Comparison of ENCODE assay signal across 20 cellular contexts in the genomic region with DNA sequence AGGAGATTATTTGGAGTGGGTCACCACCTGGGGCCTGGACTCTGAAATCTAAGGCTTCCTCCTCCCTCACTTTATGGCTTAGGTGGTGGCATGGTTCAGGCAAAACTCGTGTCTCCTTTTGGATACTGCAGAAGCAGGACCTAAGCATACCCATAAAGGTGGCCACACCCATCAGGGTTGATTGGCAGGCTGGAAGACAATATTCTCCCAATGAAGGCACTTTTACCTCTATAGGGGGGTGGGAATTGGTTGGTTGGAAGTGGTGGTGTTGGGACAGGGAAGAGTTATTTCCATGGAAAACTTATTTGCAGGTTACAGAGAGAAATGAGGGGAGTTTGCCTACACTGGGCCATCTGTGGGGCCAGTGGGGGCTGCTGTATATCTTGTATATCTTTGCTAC. TPM values are rescaled to one million over a fixed set of nuclear protein-coding genes. Genes with fewer than 3 reads are reported as not detected.
DNase-seq lines count a peak whose midpoint lies in the region; ATAC-seq, FAIRE-seq and TF ChIP-seq lines count a peak whose summit lies in the region.
"Had no signal": no experiment of that assay in that cellular context is flagged by ENCODE, and none has a peak within 500 bp of the region (broad histone marks: within the 10 kb centered on the region; RNA-seq: fewer than 3 reads in every experiment).

No MANE protein-coding gene starts in this region.

- peaks cover 3 to 12% (median 4%) of the 10 kb centered on the region in 3 donors for H3K4me1 Mint-ChIP-seq in IgD-negative memory B cell
- peaks cover 18 to 30% of the 10 kb centered on the region in 2 donors for H3K4me1 Mint-ChIP-seq in effector memory CD8-positive, alpha-beta T cell (ENCODE audit: low read depth in 2 of 2)

- H3K4me3 ChIP-seq in HEK293 (ENCODE audit: low read depth, low read length), result no peak overlapping the region
- H3K4me3 ChIP-seq in trophoblast cell (ENCODE audit: low read depth, low read length), result no peak overlapping the region

- no peak for TF ChIP-seq CTCF in HEK293 (tag by site-specific recombination; IDR thresholded peaks at IDR 0.05)

- no peak overlapping the region for H4K8ac ChIP-seq in trophoblast cell (ENCODE audit: low read depth, low read length)

- H2AK5ac ChIP-seq in trophoblast cell (ENCODE audit: low read length), result no peak overlapping the region

- H4K12ac ChIP-seq in trophoblast cell (ENCODE audit: low read depth, low read length), result no peak overlapping the region

- no peaks in the 10 kb centered on the region for H3K27me3 ChIP-seq in trophoblast cell (ENCODE audit: insufficient read depth, low read length)
- H3K27me3 ChIP-seq: BE2C had no signal

- no peak overlapping the region for H3K9ac ChIP-seq in trophoblast cell (ENCODE audit: low read length)

- peaks cover 18 to 54% of the 10 kb centered on the region in 2 experiments for H3K36me3 ChIP-seq in HEK293 (ENCODE audit: control insufficient read depth in 2 of 2, insufficient read depth in 1 of 2, low read length in 2 of 2)
- H3K36me3 ChIP-seq in trophoblast cell (ENCODE audit: control insufficient read depth in 1 of 2, insufficient read depth in 2 of 2, low read length in 2 of 2), result peaks cover 23 to 39% of the 10 kb centered on the region in 2 experiments

- no peak for FAIRE-seq in urothelium cell line (lab: Jason Lieb, UNC)
- FAIRE-seq: A204.1, D721Med, H1 had no signal

- no peaks in the 10 kb centered on the region for H3K79me1 ChIP-seq in trophoblast cell (ENCODE audit: low read length)

- no peak overlapping the region for H3K18ac ChIP-seq in trophoblast cell (ENCODE audit: low read length)

- H2AFZ ChIP-seq in trophoblast cell (ENCODE audit: insufficient read depth, low read length, poor library complexity), result no peak overlapping the region

- no peaks in the 10 kb centered on the region for H3K27me3 Mint-ChIP-seq in IgD-negative memory B cell
- no peaks in the 10 kb centered on the region for H3K27me3 Mint-ChIP-seq in effector memory CD8-positive, alpha-beta T cell
- H3K27me3 Mint-ChIP-seq: CD4-positive, alpha-beta T cell had no signal

- no peak overlapping the region for H3K23ac ChIP-seq in trophoblast cell (ENCODE audit: low read length)

- CTCF ChIA-PET in HEK293 (lab: Yijun Ruan, JAX), result interaction anchor here (0.7 kb wide), 1 partner anchor 74 kb away, joined by 4 read pairs; no protein-coding TSS in a partner anchor

- no peaks in the 10 kb centered on the region for H3K79me2 ChIP-seq in trophoblast cell (ENCODE audit: control insufficient read depth, insufficient read depth, low read length, poor library complexity)

- H2BK120ac ChIP-seq in trophoblast cell (ENCODE audit: insufficient read depth, low read length, poor library complexity), result no peak overlapping the region

- no peak overlapping the region for H3K14ac ChIP-seq in trophoblast cell (ENCODE audit: low read length)

- peak overlapping the region; percentile 40 for H3K4ac ChIP-seq in trophoblast cell (ENCODE audit: low read depth, low read length)

- POLR2A ChIA-PET in HEK293 (lab: Yijun Ruan, JAX), result no interaction called here

- H3K27ac ChIP-seq in HEK293 (ENCODE audit: extremely low read depth, low read depth, low read length) (no peak overlapping the region), trophoblast cell (ENCODE audit: low read depth, low read length) (no peak overlapping the region)
- H3K27ac ChIP-seq: HL-60 had no signal

- H3K36me3 Mint-ChIP-seq in IgD-negative memory B cell, result peaks cover 23% of the 10 kb centered on the region
- H3K36me3 Mint-ChIP-seq in effector memory CD8-positive, alpha-beta T cell (ENCODE audit: insufficient read depth), result peaks cover 16% of the 10 kb centered on the region

- WGBS in trophoblast cell (ENCODE audit: extremely low coverage, insufficient coverage, insufficient read length), result no CpG with 5 or more reads among the region's 1 CpG

- no peaks in the 10 kb centered on the region for H3K9me3 Mint-ChIP-seq in IgD-negative memory B cell
- H3K9me3 Mint-ChIP-seq in effector memory CD8-positive, alpha-beta T cell, result no peaks in the 10 kb centered on the region
- H3K9me3 Mint-ChIP-seq: CD4-positive, alpha-beta T cell had no signal

- H3K4me3 Mint-ChIP-seq in IgD-negative memory B cell, result no peak overlapping the region
- H3K4me3 Mint-ChIP-seq in effector memory CD8-positive, alpha-beta T cell, result no peak overlapping the region
- H3K4me3 Mint-ChIP-seq: CD4-positive, alpha-beta T cell; H9 had no signal

- peak overlapping the region in 2 of 3 donors; percentile 46 to 67 for H3K27ac Mint-ChIP-seq in IgD-negative memory B cell
- H3K27ac Mint-ChIP-seq in effector memory CD8-positive, alpha-beta T cell, result peak overlapping the region; percentile 8 to 71
- H3K27ac Mint-ChIP-seq: CD4-positive, alpha-beta T cell had no signal

- H4K91ac ChIP-seq in trophoblast cell (ENCODE audit: low read depth, low read length), result no peak overlapping the region

- DNase-seq in effector memory CD8-positive, alpha-beta T cell, result no peak
- DNase-seq in trophoblast cell (no peak), urothelium cell line (ENCODE audit: low spot score) (no peak)
- DNase-seq: ACHN; BE2C; C1 segment of cervical spinal cord; Caco-2; CD4-positive, alpha-beta T cell; DMS79; GDM1; H9; KBM-7 had no signal

- no peak overlapping the region for H3K4me2 ChIP-seq in trophoblast cell (ENCODE audit: low read length)

- H3K4me1 ChIP-seq in HEK293 (ENCODE audit: control insufficient read depth, insufficient read depth, low read length), result no peaks in the 10 kb centered on the region
- no peaks in the 10 kb centered on the region for H3K4me1 ChIP-seq in trophoblast cell (ENCODE audit: control insufficient read depth in 1 of 2, insufficient read depth in 2 of 2, low read length in 2 of 2)
- H3K4me1 ChIP-seq: BE2C, Caco-2 had no signal

- no peak overlapping the region for H2BK12ac ChIP-seq in trophoblast cell (ENCODE audit: low read length)

- H3K9me3 ChIP-seq in HEK293 (ENCODE audit: control insufficient read depth, insufficient read depth, low read depth, low read length) (no peaks in the 10 kb centered on the region), trophoblast cell (ENCODE audit: insufficient read depth, low read depth, low read length) (peaks cover 6% of the 10 kb centered on the region)
- H3K9me3 ChIP-seq: BE2C, Caco-2 had no signal

- H2BK5ac ChIP-seq in trophoblast cell (ENCODE audit: low read depth, low read length, poor library complexity), result no peak overlapping the region

- no peak for ATAC-seq in effector memory CD8-positive, alpha-beta T cell (replicated peaks)
- ATAC-seq in GM21723 (IDR thresholded peaks at IDR 0.05; ENCODE audit: unreplicated experiment) (no peak), GM18870 (IDR thresholded peaks at IDR 0.05; ENCODE audit: unreplicated experiment) (no peak)

TF ChIP-seq in HEK293, 187 proteins besides CTCF, POLR2A, EP300 and RAD21:
- TF ChIP-seq ZNF202 (tag by site-specific recombination; IDR thresholded peaks at IDR 0.05; ENCODE audit: borderline replicate concordance) (0 out of 2 replicates have a peak, but pooled peaks have one; percentile 24), ZNF362 (tag by site-specific recombination; IDR thresholded peaks at IDR 0.05) (no peak), RBAK (tag by site-specific recombination; IDR thresholded peaks at IDR 0.05) (no peak), ZBTB7A (tag by site-specific recombination; IDR thresholded peaks at IDR 0.05; ENCODE audit: low read depth) (no peak), PRDM1 (tag by site-specific recombination; IDR thresholded peaks at IDR 0.05) (no peak), ZNF214 (tag by site-specific recombination; IDR thresholded peaks at IDR 0.05; ENCODE audit: borderline replicate concordance) (no peak), WT1 (tag by site-specific recombination; IDR thresholded peaks at IDR 0.05) (no peak)
- TF ChIP-seq, protein P1, sequence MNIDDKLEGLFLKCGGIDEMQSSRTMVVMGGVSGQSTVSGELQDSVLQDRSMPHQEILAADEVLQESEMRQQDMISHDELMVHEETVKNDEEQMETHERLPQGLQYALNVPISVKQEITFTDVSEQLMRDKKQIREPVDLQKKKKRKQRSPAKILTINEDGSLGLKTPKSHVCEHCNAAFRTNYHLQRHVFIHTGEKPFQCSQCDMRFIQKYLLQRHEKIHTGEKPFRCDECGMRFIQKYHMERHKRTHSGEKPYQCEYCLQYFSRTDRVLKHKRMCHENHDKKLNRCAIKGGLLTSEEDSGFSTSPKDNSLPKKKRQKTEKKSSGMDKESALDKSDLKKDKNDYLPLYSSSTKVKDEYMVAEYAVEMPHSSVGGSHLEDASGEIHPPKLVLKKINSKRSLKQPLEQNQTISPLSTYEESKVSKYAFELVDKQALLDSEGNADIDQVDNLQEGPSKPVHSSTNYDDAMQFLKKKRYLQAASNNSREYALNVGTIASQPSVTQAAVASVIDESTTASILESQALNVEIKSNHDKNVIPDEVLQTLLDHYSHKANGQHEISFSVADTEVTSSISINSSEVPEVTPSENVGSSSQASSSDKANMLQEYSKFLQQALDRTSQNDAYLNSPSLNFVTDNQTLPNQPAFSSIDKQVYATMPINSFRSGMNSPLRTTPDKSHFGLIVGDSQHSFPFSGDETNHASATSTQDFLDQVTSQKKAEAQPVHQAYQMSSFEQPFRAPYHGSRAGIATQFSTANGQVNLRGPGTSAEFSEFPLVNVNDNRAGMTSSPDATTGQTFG (tag by site-specific recombination; IDR thresholded peaks at IDR 0.05; ENCODE audit: borderline replicate concordance), result no peak

RNA-seq across cellular contexts. Expression of gene CNOT6, which starts 39.7 kb away (rescaled TPM):
- polyA plus RNA-seq in IgD-negative memory B cell, result 6.3 TPM
- polyA plus RNA-seq in trophoblast cell (2013), result 33.2 and 34.0 TPM in 2 replicates

RNA-seq across cellular contexts. Expression of gene SCGB3A1, which starts 57.5 kb away (rescaled TPM):
- polyA plus RNA-seq in IgD-negative memory B cell, result not detected
- polyA plus RNA-seq in trophoblast cell (2013), result not detected in 2 replicates
